Comparison of ENCODE assay signal across 1 cellular context in the genomic region with DNA sequence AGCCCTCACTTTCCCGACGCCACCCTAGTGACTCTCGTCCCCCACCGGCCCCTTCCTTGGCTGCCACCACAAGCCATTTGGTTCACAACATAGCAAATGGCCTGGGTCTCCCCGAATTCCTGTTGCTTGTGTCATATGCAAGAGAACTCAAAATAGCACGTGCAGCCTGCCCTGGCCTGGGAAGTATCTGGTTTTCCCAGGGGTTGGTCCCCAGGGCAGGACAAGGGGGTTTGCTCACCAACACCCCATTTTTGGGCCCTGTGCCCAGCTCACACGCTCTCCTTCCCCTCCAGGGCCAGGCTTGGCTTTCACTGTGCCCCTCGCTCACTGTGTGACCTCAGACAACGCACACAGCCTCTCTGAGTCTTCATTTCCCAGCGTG.
A peak's percentile ranks its signal among the peaks of the same experiment; 100 is the strongest.
TF ChIP-seq lines count a peak whose summit lies in the region.

No MANE protein-coding gene starts in this region.

TF ChIP-seq in HepG2, 621 proteins besides CTCF, POLR2A, EP300 and RAD21:
- TF ChIP-seq ZNF549 (CRISPR knock-in tag; IDR thresholded peaks at IDR 0.05) = no peak
- peak; percentile 90 for TF ChIP-seq ZNF768 (CRISPR knock-in tag; IDR thresholded peaks at IDR 0.05)
